8 cellular contexts compared by ENCODE assay signal in genomic region chr7:140923358-140924006, GRCh38. TPM values are rescaled to one million over a fixed set of nuclear protein-coding genes. Genes with fewer than 3 reads are reported as not detected.
DNase-seq lines count a peak whose midpoint lies in the region; ATAC-seq, FAIRE-seq and TF ChIP-seq lines count a peak whose summit lies in the region.

No MANE protein-coding gene starts in this region.

- no peaks in the 10 kb centered on the region for H3K27me3 ChIP-seq in H1 (replicated peaks in 1 of 4; ENCODE audit: control insufficient read depth in 3 of 4, extremely low read depth in 1 of 4, insufficient read depth in 3 of 4, low read length in 3 of 4)
- no peaks in the 10 kb centered on the region for H3K27me3 ChIP-seq in mononuclear cell (ENCODE audit: insufficient read depth, low read length)

- peaks cover 6% of the 10 kb centered on the region for H3K4me1 Mint-ChIP-seq in chondrocyte (ENCODE audit: low read depth)

- H3K14ac ChIP-seq in H1 (ENCODE audit: insufficient read length) = no peak overlapping the region

- no peaks in the 10 kb centered on the region for H3K36me3 ChIP-seq in H1 (ENCODE audit: control insufficient read depth in 2 of 4, insufficient read depth in 4 of 4, low read length in 3 of 4)

- DNase-seq in Caki2 (ENCODE audit: low read depth) (peak; percentile 40), NCI-H2171 (lab: John Stamatoyannopoulos, UW) (peak; percentile 18), H1 (ENCODE audit: low read depth in 1 of 2, low spot score in 2 of 2) (no peak), chondrocyte (ENCODE audit: low spot score) (no peak), GM20000 (ENCODE audit: low spot score) (no peak), germinal center (ENCODE audit: low spot score) (no peak)

- peaks cover 3% of the 10 kb centered on the region; the same call in 1 of the 2 replicates for H3K79me1 ChIP-seq in H1 (ENCODE audit: low read depth, low read length)

- no peak overlapping the region for H3K27ac Mint-ChIP-seq in chondrocyte (ENCODE audit: unreplicated experiment)

- no peak overlapping the region for H2BK5ac ChIP-seq in H1 (ENCODE audit: low read depth, low read length)

- CTCF ChIA-PET in H1 (lab: Charles Lee; ENCODE audit: partially characterized antibody) = interaction anchor here (0.6 to 1.5 kb wide), 14 partner anchors 9 to 726 kb away, joined by 3 to 7 read pairs (median 3); no protein-coding TSS in a partner anchor

- H3K23me2 ChIP-seq in H1 (ENCODE audit: low read depth, low read length) = peaks cover 4% of the 10 kb centered on the region; the same call in 1 of the 2 replicates

- no peak overlapping the region for H3K23ac ChIP-seq in H1 (ENCODE audit: insufficient read length)

- no peaks in the 10 kb centered on the region for H3K36me3 Mint-ChIP-seq in chondrocyte (ENCODE audit: low read depth)

- H2BK12ac ChIP-seq in H1 (ENCODE audit: low read depth, low read length) = no peak overlapping the region; the same call in 1 of the 2 replicates

- TF ChIP-seq POLR2A in H1 (IDR thresholded peaks at IDR 0.05; ENCODE audit: control extremely low read depth in 1 of 2, low read depth in 2 of 2, low read length in 2 of 2) = no peak

- H3K4me3 ChIP-seq in H1 (ENCODE audit: extremely low read depth in 1 of 4, insufficient read depth in 2 of 4, low read depth in 3 of 4, low read length in 4 of 4) (peak overlapping the region; percentile 80 to 100 (median 94)), mononuclear cell (ENCODE audit: low read length) (peak overlapping the region; percentile 98)

- H2AFZ ChIP-seq in H1 (ENCODE audit: low read length) = no peak overlapping the region; the same call in 1 of the 2 replicates

- no peak for TF ChIP-seq RAD21 in H1 (IDR thresholded peaks at IDR 0.05 in 1 of 2, conservative IDR thresholded peaks at IDR 0.05 in 1 of 2; ENCODE audit: low read depth in 2 of 2, low read length in 2 of 2)

- peak; percentile 30 for ATAC-seq in GM21723 (IDR thresholded peaks at IDR 0.05; ENCODE audit: unreplicated experiment)

- no peak overlapping the region for H4K8ac ChIP-seq in H1 (ENCODE audit: extremely low read depth, insufficient read depth, low read length)

- peaks cover 4 to 54% of the 10 kb centered on the region in 2 experiments for H3K79me2 ChIP-seq in H1 (ENCODE audit: control insufficient read depth in 1 of 2, insufficient read depth in 2 of 2, low read length in 2 of 2)

- H3K4ac ChIP-seq in H1 (replicated peaks; ENCODE audit: insufficient read length, low read depth, low read length) = no peak overlapping the region

- peaks cover 5 to 7% of the 10 kb centered on the region in 2 experiments for H4K20me1 ChIP-seq in H1 (replicated peaks in 1 of 2; ENCODE audit: control insufficient read depth in 1 of 2, insufficient read depth in 2 of 2, low read length in 2 of 2)

- POLR2A ChIA-PET in H1 (lab: Charles Lee; ENCODE audit: partially characterized antibody) = interaction anchor here (1.0 to 2.2 kb wide), 6 partner anchors 10 to 227 kb away, joined by 3 to 7 read pairs (median 4); partner anchors contain the start of genes MRPS33 and NDUFB2

- no peak overlapping the region for H3K4me3 Mint-ChIP-seq in chondrocyte (ENCODE audit: unreplicated experiment)

- no peak overlapping the region for H4K5ac ChIP-seq in H1 (ENCODE audit: insufficient read length, low read depth, low read length)

- H3K18ac ChIP-seq in H1 (ENCODE audit: extremely low read depth, low read length) = no peak overlapping the region

- no peak overlapping the region for H3K56ac ChIP-seq in H1 (replicated peaks; ENCODE audit: insufficient read length, low read depth, low read length)

- no peak for TF ChIP-seq CTCF in H1 (IDR thresholded peaks at IDR 0.05; ENCODE audit: control extremely low read depth in 1 of 3, insufficient read depth in 1 of 3, low read depth in 1 of 3, low read length in 3 of 3)
- no peak for TF ChIP-seq CTCF in chondrocyte (IDR thresholded peaks at IDR 0.05)
- no peak for TF ChIP-seq CTCF in GM20000 (IDR thresholded peaks at IDR 0.05; ENCODE audit: extremely low read depth, missing control alignments)

- no peaks in the 10 kb centered on the region for H3K9me3 Mint-ChIP-seq in chondrocyte (ENCODE audit: low read depth)

- 11% methylated on average over 11 of the region's 11 CpGs; no CpG with 5 or more reads in 1 of the 2 experiments for WGBS in H1 (ENCODE audit: extremely low coverage in 1 of 2, insufficient coverage in 1 of 2, insufficient read length in 1 of 2, insufficient replicate concordance in 2 of 2, low coverage in 1 of 2, low lambda C conversion rate in 2 of 2, missing lambda C conversion rate in 1 of 2), 2 experiments

- peak overlapping the region; percentile 96; the same call in 1 of the 2 replicates for H3K27ac ChIP-seq in H1 (ENCODE audit: low read depth, low read length)

- no peak overlapping the region for H2BK20ac ChIP-seq in H1 (ENCODE audit: low read length)

- H4K91ac ChIP-seq in H1 (replicated peaks; ENCODE audit: insufficient read length, low read length) = no peak overlapping the region

- H3K4me1 ChIP-seq in H1 (replicated peaks in 1 of 4; ENCODE audit: control insufficient read depth in 3 of 4, insufficient read depth in 4 of 4, low read length in 3 of 4) (peaks cover 0 to 8% (median 0%) of the 10 kb centered on the region in 4 experiments; a peak in 3 of 7 replicates), mononuclear cell (ENCODE audit: insufficient read depth, low read length) (peaks cover 15% of the 10 kb centered on the region)

- H3K4me2 ChIP-seq in H1 (ENCODE audit: insufficient read depth in 1 of 2, low read depth in 2 of 2, low read length in 2 of 2) = peak overlapping the region; percentile 92 to 98

- H2AK5ac ChIP-seq in H1 (ENCODE audit: low read depth, low read length) = no peak overlapping the region

- no peaks in the 10 kb centered on the region for H3K27me3 Mint-ChIP-seq in chondrocyte (ENCODE audit: low read depth)

- TF ChIP-seq EP300 in H1 (IDR thresholded peaks at IDR 0.05; ENCODE audit: borderline replicate concordance in 1 of 2, low read depth in 2 of 2, low read length in 2 of 2) = no peak

- no peak overlapping the region for H2BK15ac ChIP-seq in H1 (ENCODE audit: low read length)

- H3K9me3 ChIP-seq in H1 (ENCODE audit: insufficient read depth in 2 of 2, low read depth in 1 of 2, low read length in 1 of 2) (no peaks in the 10 kb centered on the region), mononuclear cell (ENCODE audit: low read depth, low read length) (no peaks in the 10 kb centered on the region)

- H3K9ac ChIP-seq in H1 (replicated peaks in 1 of 4; ENCODE audit: extremely low read depth in 1 of 4, low read depth in 3 of 4, low read length in 3 of 4) = peak overlapping the region; percentile 60 to 97 (median 87)

- in situ Hi-C loops in Caki2 (cut with HindIII; ENCODE audit: low pct_unique_long_range_greater_than_20kb, low sequenced_read_pairs) = no loop called here

- no peak overlapping the region for H2BK120ac ChIP-seq in H1 (replicated peaks; ENCODE audit: low read depth, low read length)

- no peak for FAIRE-seq in H1 (lab: Jason Lieb, UNC)

TF ChIP-seq in H1, 55 proteins besides CTCF, POLR2A, EP300 and RAD21:
- TF ChIP-seq JUND (IDR thresholded peaks at IDR 0.05; ENCODE audit: low read length) (no peak), SP1 (IDR thresholded peaks at IDR 0.05; ENCODE audit: low read depth, low read length) (no peak), RBBP5 (IDR thresholded peaks at IDR 0.05; ENCODE audit: borderline replicate concordance, low read depth, low read length) (no peak), PHF8 (conservative IDR thresholded peaks at IDR 0.05; ENCODE audit: low read depth, low read length) (no peak), SP2 (IDR thresholded peaks at IDR 0.05; ENCODE audit: low read length) (no peak), BRCA1 (IDR thresholded peaks at IDR 0.05; ENCODE audit: low read depth, low read length) (no peak)
TF ChIP-seq in H1: peak in this region for 0.

RNA-seq across cellular contexts. Expression of gene BRAF, which starts 1.2 kb away (rescaled TPM):
- 6.5 and 11.2 TPM in 2 replicates for total RNA-seq in Caki2 (2014; rRNA removed; shearing (Covaris generic); ENCODE audit: low replicate concordance)
- total RNA-seq in H1 (2021; fragmentation: NEBNext Ultra II Directional; extraction: Animal tissue kit (Norgen Biotek cat#: 25700)) = 30.2 and 32.6 TPM in 2 replicates
- polyA plus RNA-seq in H1 (2011; rRNA removed) = 7.7 and 11.4 TPM in 2 replicates
- polyA plus RNA-seq in H1 (2011; cell fraction: cytosol; rRNA removed) = 11.3 TPM
- polyA plus RNA-seq in H1 (2011; cell fraction: nucleus; rRNA removed) = 9.5 TPM
- polyA plus RNA-seq in H1 (2012, experiment 1 of 2) = 9.7 to 15.4 TPM (median 12.1 TPM) in 4 replicates
- 3.2 TPM for polyA plus RNA-seq in H1 (2012, experiment 2 of 2)
- polyA plus RNA-seq in H1 (2013, experiment 1 of 2) = 9.3 TPM
- polyA plus RNA-seq in H1 (2013, experiment 2 of 2) = 9.0 TPM
- 62.2 and 71.8 TPM in 2 replicates for polyA minus RNA-seq in H1 (2011; rRNA and poly(A)+ RNA removed)
- polyA minus RNA-seq in H1 (2011; cell fraction: cytosol; rRNA and poly(A)+ RNA removed) = 24.0 TPM
- 84.4 TPM for polyA minus RNA-seq in H1 (2011; cell fraction: nucleus; rRNA and poly(A)+ RNA removed)
- total RNA-seq in mononuclear cell (106 TPM), chondrocyte (19.8 to 24.7 TPM (median 20.9 TPM) in 3 replicates)

Comparison
In these comparisons a context has a peak if more than half of its experiments do, and no peak if none do; other contexts are left out.
1. DNase-seq: peak in Caki2 (single experiment) and NCI-H2171 (single experiment); none in H1 (0 of 2), chondrocyte (single experiment), GM20000 (single experiment) and germinal center (single experiment).